Comparison of ENCODE assay signal across 8 cellular contexts in genomic region chr1:169106095-169106920, GRCh38. TPM values are rescaled to one million over a fixed set of nuclear protein-coding genes. Genes with fewer than 3 reads are reported as not detected.
DNase-seq lines count a peak whose midpoint lies in the region; FAIRE-seq and TF ChIP-seq lines count a peak whose summit lies in the region.

Gene ATP1B1 (plus strand): TSS chr1:169106690. CDS start chr1:169106830, 140 bp downstream.

- H3K27me3 ChIP-seq in H9 (ENCODE audit: insufficient read depth, low read length) (no peaks in the 10 kb centered on the region), MG63 (peaks cover 17% of the 10 kb centered on the region), neuron (ENCODE audit: insufficient read depth, low read length) (no peaks in the 10 kb centered on the region)

- peak within 1 kb of the TSS; percentile 84 for H2BK12ac ChIP-seq in H9 (ENCODE audit: insufficient read length, low read depth, low read length)

- peaks cover 11% of the 10 kb centered on the region for H3K23me2 ChIP-seq in H9 (ENCODE audit: insufficient read length, low read depth, low read length, poor library complexity, severe bottlenecking)

- DNase-seq in GF-D8 (lab: John Stamatoyannopoulos, UW) (peak; percentile 15), H9 (peak; percentile 94), MG63 (peak; percentile 85), SHP77 treated with DMSO at 0.1 percent for 48 hours (lab: John Stamatoyannopoulos, UW) (peak; percentile 78), frontal cortex (ENCODE audit: low spot score in 2 of 2) (peak; percentile 87 to 95)
- DNase-seq in activated gamma-delta T cell treated with anti-CD3 and anti-CD28 coated beads, Interleukin-2, amount 50 U/mL, for 16 hours (ENCODE audit: low read depth), result peak; percentile 67

- H2BK5ac ChIP-seq in H9 (ENCODE audit: insufficient read length, low read length), result no peak within 1 kb of the TSS

- H3K56ac ChIP-seq in H9 (ENCODE audit: insufficient read length, low read depth, low read length), result no peak within 1 kb of the TSS

- H3K79me1 ChIP-seq in H9 (ENCODE audit: insufficient read depth, low read depth, low read length, poor library complexity, severe bottlenecking), result no peaks in the 10 kb centered on the region

- no peak for FAIRE-seq in frontal cortex (lab: Jason Lieb, UNC)

- no peaks in the 10 kb centered on the region for H4K20me1 ChIP-seq in H9 (ENCODE audit: control insufficient read depth, insufficient read depth, insufficient read length)

- H3K4me3 ChIP-seq in MG63, result peak within 1 kb of the TSS; percentile 89
- peak within 1 kb of the TSS; percentile 62 for H3K4me3 ChIP-seq in neuron (ENCODE audit: low read length)

- H2BK15ac ChIP-seq in H9 (ENCODE audit: low read depth, low read length), result no peak within 1 kb of the TSS

- no peak within 1 kb of the TSS for H3T11ph ChIP-seq in H9 (ENCODE audit: low read length)

- H3K23ac ChIP-seq in H9 (ENCODE audit: insufficient read length, low read depth, low read length), result no peak within 1 kb of the TSS

- peak within 1 kb of the TSS; percentile 82 to 93 (median 91); a peak in 5 of 7 replicates for H3K27ac Mint-ChIP-seq in H9

- peak within 1 kb of the TSS; percentile 92 for H3K9ac ChIP-seq in H9 (ENCODE audit: extremely low read depth, insufficient read length, low read length)

- no CpG with 5 or more reads among the region's 100 CpGs for WGBS in H9 (ENCODE audit: extremely low coverage, insufficient read length, low lambda C conversion rate)

- H3K27me3 Mint-ChIP-seq in H9 (ENCODE audit: low read depth), result peaks cover 5% of the 10 kb centered on the region

- H3K36me3 ChIP-seq in MG63 (no peaks in the 10 kb centered on the region), neuron (ENCODE audit: insufficient read depth, low read length) (peaks cover 3% of the 10 kb centered on the region)

- no peak within 1 kb of the TSS for H3K27ac ChIP-seq in H9 (ENCODE audit: insufficient read length, low read depth, low read length)

- H4K8ac ChIP-seq in H9 (replicated peaks; ENCODE audit: insufficient read length, low read depth, low read length), result no peak within 1 kb of the TSS

- no peak within 1 kb of the TSS for H4K5ac ChIP-seq in H9 (ENCODE audit: insufficient read length, low read depth, low read length)

- no peak within 1 kb of the TSS for H2BK120ac ChIP-seq in H9 (ENCODE audit: low read depth, low read length, poor library complexity, severe bottlenecking)

- TF ChIP-seq CTCF in H9 (conservative IDR thresholded peaks at IDR 0.05) (peak; percentile 25; the same call in 1 of the 3 replicates), subcutaneous adipose tissue (IDR thresholded peaks at IDR 0.05; ENCODE audit: low read depth) (no peak)

- peak within 1 kb of the TSS; percentile 98 for H3K4me2 ChIP-seq in H9 (ENCODE audit: insufficient read depth, insufficient read length, low read length)

- H3K9me3 ChIP-seq in H9 (ENCODE audit: control insufficient read depth, low read depth, low read length) (no peaks in the 10 kb centered on the region), MG63 (no peaks in the 10 kb centered on the region), neuron (ENCODE audit: low read length) (no peaks in the 10 kb centered on the region)

- H3K36me3 Mint-ChIP-seq in H9 (ENCODE audit: insufficient read depth in 1 of 3, low read depth in 3 of 3), result peaks cover 1 to 8% (median 4%) of the 10 kb centered on the region in 3 experiments; a peak in 5 of 7 replicates

- peaks cover 27% of the 10 kb centered on the region; the same call in 1 of the 2 replicates for H3K79me2 ChIP-seq in H9 (ENCODE audit: insufficient read depth, low read length)

- peaks cover 52 to 54% of the 10 kb centered on the region in 2 experiments for H3K4me1 Mint-ChIP-seq in H9

- no peak within 1 kb of the TSS for H3K4ac ChIP-seq in H9 (ENCODE audit: low read depth, low read length)

- peak within 1 kb of the TSS; percentile 87 for H3K18ac ChIP-seq in H9 (ENCODE audit: insufficient read length, low read depth, low read length)

- H4K91ac ChIP-seq in H9 (ENCODE audit: insufficient read length, low read depth, low read length), result no peak within 1 kb of the TSS

- no peaks in the 10 kb centered on the region; a peak in 1 of 5 replicates for H3K9me3 Mint-ChIP-seq in H9

- H2AK5ac ChIP-seq in H9 (ENCODE audit: insufficient read length, low read length), result no peak within 1 kb of the TSS

- no peak within 1 kb of the TSS for H2BK20ac ChIP-seq in H9 (ENCODE audit: low read depth, low read length, poor library complexity, severe bottlenecking)

- H2AFZ ChIP-seq in H9 (ENCODE audit: low read length) (no peak within 1 kb of the TSS), neuron (ENCODE audit: low read depth, low read length) (peak within 1 kb of the TSS; percentile 80)

- H3K14ac ChIP-seq in H9 (ENCODE audit: insufficient read depth, low read length), result peak within 1 kb of the TSS; percentile 93

- H3K4me1 ChIP-seq in H9 (ENCODE audit: insufficient read depth, low read length) (peaks cover 17% of the 10 kb centered on the region; the same call in 1 of the 2 replicates), neuron (ENCODE audit: insufficient read depth, low read length) (peaks cover 51% of the 10 kb centered on the region)

- H3K4me3 Mint-ChIP-seq in H9, result peak within 1 kb of the TSS; percentile 80 to 93

RNA-seq across cellular contexts. Expression of gene ATP1B1, which starts in this region (rescaled TPM):
- total RNA-seq in H9 (2021), result 42.2 and 44.4 TPM in 2 replicates
- total RNA-seq in MG63 (2014; rRNA removed; shearing (Covaris generic); ENCODE audit: low replicate concordance), result 2.5 and 3.7 TPM in 2 replicates
- 235 TPM for total RNA-seq in frontal cortex
- 10 to 100 TPM; 12.2 to 77.9 (median 14.7) TPM for total RNA-seq in subcutaneous adipose tissue

Comparison
In these comparisons a context has a peak if more than half of its experiments do, and no peak if none do; other contexts are left out.
1. DNase-seq: peak in every context shown above with its lines; median percentile 94 in H9; 91 in frontal cortex; 85 in MG63; 78 in SHP77 treated with DMSO at 0.1 percent for 48 hours; 67 in activated gamma-delta T cell treated with anti-CD3 and anti-CD28 coated beads, Interleukin-2, amount 50 U/mL, for 16 hours; 15 in GF-D8.